Comparison of ENCODE assay signal across 15 cellular contexts in the genomic region with DNA sequence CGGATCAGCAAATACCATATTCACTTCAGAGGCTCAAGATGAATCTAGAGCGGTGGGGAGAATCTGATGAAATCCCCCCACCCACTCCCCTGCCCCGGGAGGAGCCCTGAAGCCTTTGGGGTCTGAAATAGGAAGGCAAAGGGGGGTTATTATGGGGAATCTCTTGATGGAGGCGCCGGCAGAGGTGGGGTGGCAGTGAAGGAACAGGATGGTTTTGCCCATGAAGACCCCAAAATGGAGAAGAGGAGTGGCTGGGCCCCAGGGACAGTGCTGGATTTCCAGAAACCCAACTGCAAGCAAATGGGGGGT. TPM values are rescaled to one million over a fixed set of nuclear protein-coding genes. Genes with fewer than 3 reads are reported as not detected.
DNase-seq lines count a peak whose midpoint lies in the region; ATAC-seq and TF ChIP-seq lines count a peak whose summit lies in the region.
"Had no signal": no experiment of that assay in that cellular context is flagged by ENCODE, and none has a peak within 500 bp of the region (broad histone marks: within the 10 kb centered on the region; RNA-seq: fewer than 3 reads in every experiment).

No MANE protein-coding gene starts in this region.

- TF ChIP-seq CTCF in WTC11 (IDR thresholded peaks at IDR 0.05): no peak
- no peak for TF ChIP-seq CTCF in A673 (conservative IDR thresholded peaks at IDR 0.05; ENCODE audit: low read depth, low read length)
- no peak for TF ChIP-seq CTCF in lower leg skin (IDR thresholded peaks at IDR 0.05)

- H3K79me1 ChIP-seq in trophoblast cell (ENCODE audit: low read length): peaks cover 18% of the 10 kb centered on the region

- peaks cover 3% of the 10 kb centered on the region for H3K79me2 ChIP-seq in trophoblast cell (ENCODE audit: control insufficient read depth, insufficient read depth, low read length, poor library complexity)

- no peak overlapping the region for H3K27ac Mint-ChIP-seq in activated CD4-positive, alpha-beta T cell treated with anti-CD3 and anti-CD28 coated beads, Interleukin-2, amount 10 ng/mL, durations not matched to agents 7 days and 5 days
- H3K27ac Mint-ChIP-seq in WTC11: no peak overlapping the region
- H3K27ac Mint-ChIP-seq: activated naive CD4-positive, alpha-beta T cell treated with anti-CD3 and anti-CD28 coated beads, Interleukin-2, amount 50 U/mL, for 72 hours had no signal

- H3K9me3 Mint-ChIP-seq in activated CD4-positive, alpha-beta T cell treated with anti-CD3 and anti-CD28 coated beads, Interleukin-2, amount 10 ng/mL, durations not matched to agents 7 days and 5 days: no peaks in the 10 kb centered on the region
- H3K9me3 Mint-ChIP-seq in WTC11: no peaks in the 10 kb centered on the region
- H3K9me3 Mint-ChIP-seq: activated naive CD4-positive, alpha-beta T cell treated with anti-CD3 and anti-CD28 coated beads, Interleukin-2, amount 50 U/mL, for 72 hours had no signal

- H3K9me3 ChIP-seq in trophoblast cell (ENCODE audit: insufficient read depth, low read depth, low read length): peaks cover 9% of the 10 kb centered on the region
- H3K9me3 ChIP-seq in A673 (ENCODE audit: low read depth, low read length, poor library complexity, severe bottlenecking): no peaks in the 10 kb centered on the region

- DNase-seq in activated CD4-positive, alpha-beta T cell treated with anti-CD3 and anti-CD28 coated beads, Interleukin-2, amount 10 ng/mL, durations not matched to agents 7 days and 5 days: no peak
- DNase-seq in activated CD4-positive, alpha-beta T cell treated with anti-CD3 and anti-CD28 coated beads, Interleukin-2, amount 50 U/mL, for 48 hours: no peak
- no peak for DNase-seq in WTC11 (ENCODE audit: low spot score)
- no peak for DNase-seq in trophoblast cell
- no peak for DNase-seq in A673 (ENCODE audit: low spot score)
- no peak for DNase-seq in lower leg skin (ENCODE audit: low spot score in 2 of 2)
- no peak for DNase-seq in effector CD4-positive, alpha-beta T cell
- DNase-seq: left ventricle myocardium superior, NCI-H1417 treated with DMSO at 0.1 percent for 48 hours, OCI-M1 had no signal

- no peak overlapping the region for H3K4ac ChIP-seq in trophoblast cell (ENCODE audit: low read depth, low read length)

- POLR2A ChIA-PET in activated CD4-positive, alpha-beta T cell treated with anti-CD3 and anti-CD28 coated beads, Interleukin-2, amount 10 ng/mL, durations not matched to agents 7 days and 5 days (lab: Charles Lee): no interaction called here
- POLR2A ChIA-PET in WTC11 (lab: Charles Lee): no interaction called here
- POLR2A ChIA-PET in A673 (lab: Charles Lee; ENCODE audit: low non-redundant PET): no interaction called here

- no peak overlapping the region for H2BK5ac ChIP-seq in trophoblast cell (ENCODE audit: low read depth, low read length, poor library complexity)

- no peak overlapping the region for H2AK5ac ChIP-seq in trophoblast cell (ENCODE audit: low read length)

- no peak overlapping the region for H2BK120ac ChIP-seq in trophoblast cell (ENCODE audit: insufficient read depth, low read length, poor library complexity)

- no peak overlapping the region for H2BK12ac ChIP-seq in trophoblast cell (ENCODE audit: low read length)

- H3K4me2 ChIP-seq in trophoblast cell (ENCODE audit: low read length): peak overlapping the region; percentile 25
- H3K4me2 ChIP-seq: KMS-11 had no signal

- H3K4me3 ChIP-seq in iPS-11a (ENCODE audit: low read depth, low read length) (peak overlapping the region; percentile 13), trophoblast cell (ENCODE audit: low read depth, low read length) (no peak overlapping the region), A673 (ENCODE audit: low read depth, low read length, poor library complexity, severe bottlenecking) (no peak overlapping the region), lower leg skin (ENCODE audit: low read depth, poor library complexity, severe bottlenecking) (no peak overlapping the region)

- CTCF ChIA-PET in activated CD4-positive, alpha-beta T cell treated with anti-CD3 and anti-CD28 coated beads, Interleukin-2, amount 10 ng/mL, durations not matched to agents 7 days and 5 days (lab: Charles Lee): no interaction called here
- CTCF ChIA-PET in WTC11 (lab: Charles Lee) (no interaction called here), A673 (lab: Charles Lee) (no interaction called here)

- intact Hi-C loops in A673 (cut with micrococcal nuclease; ENCODE audit: unreplicated experiment) (no loop called here), lower leg skin (cut with DNase I; ENCODE audit: low total_unique reads) (no loop called here)

- H4K91ac ChIP-seq in trophoblast cell (ENCODE audit: low read depth, low read length): no peak overlapping the region

- H3K27me3 Mint-ChIP-seq in activated CD4-positive, alpha-beta T cell treated with anti-CD3 and anti-CD28 coated beads, Interleukin-2, amount 10 ng/mL, durations not matched to agents 7 days and 5 days: peaks cover 82% of the 10 kb centered on the region
- peaks cover 62% of the 10 kb centered on the region for H3K27me3 Mint-ChIP-seq in WTC11 (ENCODE audit: low read depth)

- H4K8ac ChIP-seq in trophoblast cell (ENCODE audit: low read depth, low read length): no peak overlapping the region

- no peak overlapping the region for H3K23ac ChIP-seq in trophoblast cell (ENCODE audit: low read length)

- no peak for TF ChIP-seq POLR2A in lower leg skin (IDR thresholded peaks at IDR 0.05)

- H3K4me1 ChIP-seq in trophoblast cell (ENCODE audit: control insufficient read depth in 1 of 2, insufficient read depth in 2 of 2, low read length in 2 of 2) (peaks cover 56 to 58% of the 10 kb centered on the region in 2 experiments), A673 (ENCODE audit: insufficient read depth, low read length, poor library complexity, severe bottlenecking) (no peaks in the 10 kb centered on the region)

- peak overlapping the region; percentile 26 for H3K4me3 Mint-ChIP-seq in activated CD4-positive, alpha-beta T cell treated with anti-CD3 and anti-CD28 coated beads, Interleukin-2, amount 10 ng/mL, durations not matched to agents 7 days and 5 days
- peak overlapping the region; percentile 80 for H3K4me3 Mint-ChIP-seq in WTC11

- H3K27ac ChIP-seq in trophoblast cell (ENCODE audit: low read depth, low read length) (no peak overlapping the region), A673 (ENCODE audit: low read depth, low read length, poor library complexity, severe bottlenecking) (no peak overlapping the region)
- H3K27ac ChIP-seq: KMS-11 had no signal

- no peak for ATAC-seq in WTC11
- ATAC-seq: left ventricle myocardium superior had no signal

- no CpG with 5 or more reads among the region's 5 CpGs for WGBS in trophoblast cell (ENCODE audit: extremely low coverage, insufficient coverage, insufficient read length)
- WGBS in lower leg skin, 2 donors: 10 to 11% methylated on average over 5 of the region's 5 CpGs

- no peak overlapping the region for H3K18ac ChIP-seq in trophoblast cell (ENCODE audit: low read length)

- no peak overlapping the region for H3K14ac ChIP-seq in trophoblast cell (ENCODE audit: low read length)

- no peak overlapping the region for H4K12ac ChIP-seq in trophoblast cell (ENCODE audit: low read depth, low read length)

- H3K9ac ChIP-seq in trophoblast cell (ENCODE audit: low read length): no peak overlapping the region
- H3K9ac ChIP-seq: KMS-11 had no signal

- H3K27me3 ChIP-seq in trophoblast cell (ENCODE audit: insufficient read depth, low read length) (peaks cover 28% of the 10 kb centered on the region), A673 (replicated peaks; ENCODE audit: insufficient read depth, low read depth, low read length, poor library complexity) (peaks cover 28% of the 10 kb centered on the region)

- BruUV-seq in A673 (replicated peaks; lab: Mats Ljungman, UMichigan): no TSS peak

- H3K36me3 ChIP-seq in trophoblast cell (ENCODE audit: control insufficient read depth in 1 of 2, insufficient read depth in 2 of 2, low read length in 2 of 2): no peaks in the 10 kb centered on the region
- H3K36me3 ChIP-seq in A673 (ENCODE audit: insufficient read depth, low read length, poor library complexity, severe bottlenecking): no peaks in the 10 kb centered on the region

- H3K36me3 Mint-ChIP-seq in activated CD4-positive, alpha-beta T cell treated with anti-CD3 and anti-CD28 coated beads, Interleukin-2, amount 10 ng/mL, durations not matched to agents 7 days and 5 days (ENCODE audit: low read depth): no peaks in the 10 kb centered on the region
- H3K36me3 Mint-ChIP-seq in WTC11: no peaks in the 10 kb centered on the region

- no peak overlapping the region for H2AFZ ChIP-seq in trophoblast cell (ENCODE audit: insufficient read depth, low read length, poor library complexity)

- H3K4me1 Mint-ChIP-seq in activated CD4-positive, alpha-beta T cell treated with anti-CD3 and anti-CD28 coated beads, Interleukin-2, amount 10 ng/mL, durations not matched to agents 7 days and 5 days: peaks cover 16% of the 10 kb centered on the region
- H3K4me1 Mint-ChIP-seq in WTC11: peaks cover 72% of the 10 kb centered on the region

TF ChIP-seq in WTC11, 78 proteins besides CTCF, POLR2A, EP300 and RAD21 (continues in another document):
- TF ChIP-seq, protein P1, sequence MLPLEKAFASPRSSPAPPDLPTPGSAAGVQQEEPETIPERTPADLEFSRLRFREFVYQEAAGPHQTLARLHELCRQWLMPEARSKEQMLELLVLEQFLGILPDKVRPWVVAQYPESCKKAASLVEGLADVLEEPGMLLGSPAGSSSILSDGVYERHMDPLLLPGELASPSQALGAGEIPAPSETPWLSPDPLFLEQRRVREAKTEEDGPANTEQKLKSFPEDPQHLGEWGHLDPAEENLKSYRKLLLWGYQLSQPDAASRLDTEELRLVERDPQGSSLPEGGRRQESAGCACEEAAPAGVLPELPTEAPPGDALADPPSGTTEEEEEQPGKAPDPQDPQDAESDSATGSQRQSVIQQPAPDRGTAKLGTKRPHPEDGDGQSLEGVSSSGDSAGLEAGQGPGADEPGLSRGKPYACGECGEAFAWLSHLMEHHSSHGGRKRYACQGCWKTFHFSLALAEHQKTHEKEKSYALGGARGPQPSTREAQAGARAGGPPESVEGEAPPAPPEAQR (CRISPR knock-in tag; IDR thresholded peaks at IDR 0.05): no peak

RNA-seq across cellular contexts. Expression of a gene that starts 0.6 kb away (rescaled TPM):
- not detected for total RNA-seq in activated CD4-positive, alpha-beta T cell treated with anti-CD3 and anti-CD28 coated beads, Interleukin-2, amount 10 ng/mL, durations not matched to agents 7 days and 5 days
- total RNA-seq in WTC11 (2021) (6.5 to 14.1 TPM (median 6.7 TPM) in 3 replicates), A673 (2021) (1.3 and 2.2 TPM in 2 replicates), lower leg skin (10 to 100 TPM; 26.7 to 57.9 (median 46.6) TPM)
- polyA plus RNA-seq in trophoblast cell (2013): 6.5 and 6.7 TPM in 2 replicates

RNA-seq across cellular contexts. Expression of a gene that starts 33.5 kb away (rescaled TPM):
- total RNA-seq in activated CD4-positive, alpha-beta T cell treated with anti-CD3 and anti-CD28 coated beads, Interleukin-2, amount 10 ng/mL, durations not matched to agents 7 days and 5 days: not detected
- total RNA-seq in WTC11 (2021) (0.41 to 0.87 TPM (median 0.44 TPM) in 3 replicates), A673 (2021) (not detected in 2 replicates), lower leg skin (1 to 10 TPM in 1 of 4 donors, under 1 TPM in 3; 0.75 to 1.1 (median 0.86) TPM)
- polyA plus RNA-seq in trophoblast cell (2013): 32.1 and 33.5 TPM in 2 replicates
- total RNA-seq: activated naive CD4-positive, alpha-beta T cell treated with anti-CD3 and anti-CD28 coated beads, Interleukin-2, amount 50 U/mL, for 72 hours; H4; skeletal muscle tissue had no signal
